In the genomic region with DNA sequence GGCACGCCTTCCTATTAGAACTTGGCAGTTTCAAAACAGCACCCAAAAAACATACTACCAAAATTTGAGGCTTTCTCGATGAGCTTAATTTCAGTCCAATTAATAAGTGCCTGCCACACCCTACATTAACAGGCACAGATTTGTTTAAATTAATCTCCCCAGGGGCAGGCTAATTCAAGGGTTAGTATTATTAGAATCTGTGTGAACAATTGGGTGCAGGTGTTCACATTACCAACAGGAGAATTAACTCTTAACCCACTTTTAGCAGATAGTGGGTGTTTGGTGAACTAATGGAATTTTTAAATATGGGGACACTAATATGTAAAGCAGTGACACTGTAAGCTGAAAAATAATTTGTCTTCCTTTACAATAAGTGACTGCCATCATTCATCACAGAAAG, we compare ENCODE assay signal across 18 cellular contexts. TPM values are rescaled to one million over a fixed set of nuclear protein-coding genes. Genes with fewer than 3 reads are reported as not detected.
DNase-seq lines count a peak whose midpoint lies in the region; ATAC-seq and TF ChIP-seq lines count a peak whose summit lies in the region.
"Had no signal": no experiment of that assay in that cellular context is flagged by ENCODE, and none has a peak within 500 bp of the region (broad histone marks: within the 10 kb centered on the region; RNA-seq: fewer than 3 reads in every experiment).

No MANE protein-coding gene starts in this region.

- H3K79me2 ChIP-seq in SU-DHL-6 (ENCODE audit: insufficient read depth, low read length), result peaks cover 85% of the 10 kb centered on the region

- H3K27me3 Mint-ChIP-seq in activated naive CD4-positive, alpha-beta T cell treated with anti-CD3 and anti-CD28 coated beads, Interleukin-2, amount 10 ng/mL, durations not matched to agents 7 days and 5 days, result no peaks in the 10 kb centered on the region
- H3K27me3 Mint-ChIP-seq in IgD-negative memory B cell, result no peaks in the 10 kb centered on the region
- H3K27me3 Mint-ChIP-seq: dendritic cell treated with granulocyte-macrophage colony-stimulating factor and Interleukin-4, amounts not matched to agents 40 ng/mL and 50 ng/mL, for 4 days had no signal

- H3K4me3 ChIP-seq in SU-DHL-6 (ENCODE audit: insufficient read depth, low read length, poor library complexity, severe bottlenecking), result peak overlapping the region; percentile 36
- H3K4me3 ChIP-seq: lung, prostate gland had no signal

- TF ChIP-seq CTCF in SU-DHL-6 (IDR thresholded peaks at IDR 0.05; ENCODE audit: insufficient read depth, low read length, poor library complexity, severe bottlenecking), result no peak

- no peak for TF ChIP-seq POLR2A in GM18505 (IDR thresholded peaks at IDR 0.05; ENCODE audit: borderline replicate concordance, extremely low read depth, insufficient read depth, insufficient read length)

- H3K27ac Mint-ChIP-seq in activated naive CD4-positive, alpha-beta T cell treated with anti-CD3 and anti-CD28 coated beads, Interleukin-2, amount 10 ng/mL, durations not matched to agents 7 days and 5 days, result peak overlapping the region; percentile 68
- peak overlapping the region; percentile 0 to 11 (median 6) for H3K27ac Mint-ChIP-seq in IgD-negative memory B cell
- peak overlapping the region; percentile 6 for H3K27ac Mint-ChIP-seq in stimulated activated effector memory CD8-positive, alpha-beta T cell treated with anti-CD3 and anti-CD28 coated beads, Interleukin-12 subunit alpha, Interleukin-12 subunit beta, amount 100 ng/mL, for 72 hours
- H3K27ac Mint-ChIP-seq: dendritic cell treated with granulocyte-macrophage colony-stimulating factor and Interleukin-4, amounts not matched to agents 40 ng/mL and 50 ng/mL, for 4 days had no signal

- CTCF ChIA-PET in activated naive CD4-positive, alpha-beta T cell treated with anti-CD3 and anti-CD28 coated beads, Interleukin-2, amount 10 ng/mL, durations not matched to agents 7 days and 5 days (lab: Charles Lee), result interaction anchor here (5.1 kb wide), 1 partner anchor 50 kb away, joined by 21 read pairs; no protein-coding TSS in a partner anchor

- H3K4me1 Mint-ChIP-seq in activated naive CD4-positive, alpha-beta T cell treated with anti-CD3 and anti-CD28 coated beads, Interleukin-2, amount 10 ng/mL, durations not matched to agents 7 days and 5 days, result peaks cover 66% of the 10 kb centered on the region
- peaks cover 55 to 67% (median 64%) of the 10 kb centered on the region in 3 donors for H3K4me1 Mint-ChIP-seq in IgD-negative memory B cell
- H3K4me1 Mint-ChIP-seq in stimulated activated effector memory CD8-positive, alpha-beta T cell treated with anti-CD3 and anti-CD28 coated beads, Interleukin-12 subunit alpha, Interleukin-12 subunit beta, amount 100 ng/mL, for 72 hours, result peaks cover 59% of the 10 kb centered on the region

- H3K9me3 Mint-ChIP-seq in activated naive CD4-positive, alpha-beta T cell treated with anti-CD3 and anti-CD28 coated beads, Interleukin-2, amount 10 ng/mL, durations not matched to agents 7 days and 5 days, result no peaks in the 10 kb centered on the region
- no peaks in the 10 kb centered on the region for H3K9me3 Mint-ChIP-seq in IgD-negative memory B cell
- H3K9me3 Mint-ChIP-seq in stimulated activated effector memory CD8-positive, alpha-beta T cell treated with anti-CD3 and anti-CD28 coated beads, Interleukin-12 subunit alpha, Interleukin-12 subunit beta, amount 100 ng/mL, for 72 hours, result no peaks in the 10 kb centered on the region
- H3K9me3 Mint-ChIP-seq: dendritic cell treated with granulocyte-macrophage colony-stimulating factor and Interleukin-4, amounts not matched to agents 40 ng/mL and 50 ng/mL, for 4 days; nephron had no signal

- H4K20me1 ChIP-seq in SU-DHL-6 (ENCODE audit: low read depth, low read length), result 0 out of 2 replicates have a peak, but pooled peaks cover 4% of the 10 kb centered on the region

- H3K9ac ChIP-seq in SU-DHL-6 (ENCODE audit: low read length), result peak overlapping the region; percentile 33

- ATAC-seq in stimulated activated effector memory CD8-positive, alpha-beta T cell treated with anti-CD3 and anti-CD28 coated beads, Interleukin-12 subunit alpha, Interleukin-12 subunit beta, amount 100 ng/mL, for 72 hours, result no peak
- ATAC-seq in GM21723 (IDR thresholded peaks at IDR 0.05; ENCODE audit: unreplicated experiment), result no peak
- no peak for ATAC-seq in GM18505 (IDR thresholded peaks at IDR 0.05; ENCODE audit: unreplicated experiment)
- ATAC-seq in HG02623 (IDR thresholded peaks at IDR 0.05; ENCODE audit: unreplicated experiment), result no peak
- ATAC-seq: stimulated activated naive CD8-positive, alpha-beta T cell treated with anti-CD3 and anti-CD28 coated beads, Interleukin-15, Interleukin-2, amounts not matched to agents 100 U/mL and 50 U/mL, for 24 hours had no signal

- no peak overlapping the region for H3K4me3 Mint-ChIP-seq in activated naive CD4-positive, alpha-beta T cell treated with anti-CD3 and anti-CD28 coated beads, Interleukin-2, amount 10 ng/mL, durations not matched to agents 7 days and 5 days
- H3K4me3 Mint-ChIP-seq in IgD-negative memory B cell, result peak overlapping the region; percentile 55 to 87 (median 75)
- peak overlapping the region; percentile 88 for H3K4me3 Mint-ChIP-seq in stimulated activated effector memory CD8-positive, alpha-beta T cell treated with anti-CD3 and anti-CD28 coated beads, Interleukin-12 subunit alpha, Interleukin-12 subunit beta, amount 100 ng/mL, for 72 hours
- H3K4me3 Mint-ChIP-seq: dendritic cell treated with granulocyte-macrophage colony-stimulating factor and Interleukin-4, amounts not matched to agents 40 ng/mL and 50 ng/mL, for 4 days had no signal

- H3K4me2 ChIP-seq in SU-DHL-6 (ENCODE audit: low read depth, low read length, poor library complexity, severe bottlenecking), result peak overlapping the region; percentile 86

- H3K27ac ChIP-seq in SU-DHL-6 (ENCODE audit: low read depth, low read length), result peak overlapping the region; percentile 93
- H3K27ac ChIP-seq: brain microvascular endothelial cell, epithelial cell of prostate, prostate gland had no signal

- peaks cover 77% of the 10 kb centered on the region for H3F3A ChIP-seq in SU-DHL-6 (ENCODE audit: insufficient read depth)

- no peaks in the 10 kb centered on the region for H3K9me3 ChIP-seq in SU-DHL-6 (ENCODE audit: insufficient read depth, low read length)
- H3K9me3 ChIP-seq: prostate gland had no signal

- H3K27me3 ChIP-seq in SU-DHL-6 (ENCODE audit: low read length), result no peaks in the 10 kb centered on the region
- H3K27me3 ChIP-seq: brain microvascular endothelial cell had no signal

- H2AFZ ChIP-seq in SU-DHL-6 (ENCODE audit: low read depth, low read length, severe bottlenecking), result no peak overlapping the region

- DNase-seq in activated naive CD4-positive, alpha-beta T cell treated with anti-CD3 and anti-CD28 coated beads, Interleukin-2, amount 10 ng/mL, durations not matched to agents 7 days and 5 days, result no peak
- no peak for DNase-seq in activated naive CD4-positive, alpha-beta T cell treated with anti-CD3 and anti-CD28 coated beads, Interleukin-2, amount 50 U/mL, for 16 hours
- DNase-seq in stimulated activated effector memory CD8-positive, alpha-beta T cell treated with anti-CD3 and anti-CD28 coated beads, Interleukin-12 subunit alpha, Interleukin-12 subunit beta, amount 100 ng/mL, for 72 hours (ENCODE audit: low spot score in 2 of 2), result no peak
- DNase-seq: brain microvascular endothelial cell; GF-D8; NCI-H526 treated with DMSO at 0.1 percent for 48 hours; stimulated activated naive CD8-positive, alpha-beta T cell treated with anti-CD3 and anti-CD28 coated beads, Interleukin-15, Interleukin-2, amounts not matched to agents 100 U/mL and 50 U/mL, for 24 hours; T-helper 1 cell had no signal

- H3K9me2 ChIP-seq in SU-DHL-6 (replicated peaks; ENCODE audit: insufficient read depth, low read length), result no peaks in the 10 kb centered on the region

- peaks cover 5% of the 10 kb centered on the region; the same call in 1 of the 2 replicates for H3K36me3 ChIP-seq in SU-DHL-6 (ENCODE audit: low read length)
- H3K36me3 ChIP-seq: brain microvascular endothelial cell, prostate gland had no signal

- H3K36me3 Mint-ChIP-seq in activated naive CD4-positive, alpha-beta T cell treated with anti-CD3 and anti-CD28 coated beads, Interleukin-2, amount 10 ng/mL, durations not matched to agents 7 days and 5 days, result peaks cover 11% of the 10 kb centered on the region
- peaks cover 3% of the 10 kb centered on the region for H3K36me3 Mint-ChIP-seq in IgD-negative memory B cell
- peaks cover 51% of the 10 kb centered on the region for H3K36me3 Mint-ChIP-seq in stimulated activated effector memory CD8-positive, alpha-beta T cell treated with anti-CD3 and anti-CD28 coated beads, Interleukin-12 subunit alpha, Interleukin-12 subunit beta, amount 100 ng/mL, for 72 hours

RNA-seq across cellular contexts. Expression of gene MBD2, which starts 4.1 kb away (rescaled TPM):
- 12.3 TPM for polyA plus RNA-seq in IgD-negative memory B cell

RNA-seq across cellular contexts. Expression of gene POLI, which starts 48.9 kb away (rescaled TPM):
- 5.4 TPM for polyA plus RNA-seq in IgD-negative memory B cell

Comparison
In these comparisons a context has a peak if more than half of its experiments do, and no peak if none do; other contexts are left out.
1. H3K27ac Mint-ChIP-seq: peak in every context shown above with its lines; median percentile 68 in activated naive CD4-positive, alpha-beta T cell treated with anti-CD3 and anti-CD28 coated beads, Interleukin-2, amount 10 ng/mL, durations not matched to agents 7 days and 5 days; 6 in IgD-negative memory B cell; 6 in stimulated activated effector memory CD8-positive, alpha-beta T cell treated with anti-CD3 and anti-CD28 coated beads, Interleukin-12 subunit alpha, Interleukin-12 subunit beta, amount 100 ng/mL, for 72 hours.